In the genomic region with DNA sequence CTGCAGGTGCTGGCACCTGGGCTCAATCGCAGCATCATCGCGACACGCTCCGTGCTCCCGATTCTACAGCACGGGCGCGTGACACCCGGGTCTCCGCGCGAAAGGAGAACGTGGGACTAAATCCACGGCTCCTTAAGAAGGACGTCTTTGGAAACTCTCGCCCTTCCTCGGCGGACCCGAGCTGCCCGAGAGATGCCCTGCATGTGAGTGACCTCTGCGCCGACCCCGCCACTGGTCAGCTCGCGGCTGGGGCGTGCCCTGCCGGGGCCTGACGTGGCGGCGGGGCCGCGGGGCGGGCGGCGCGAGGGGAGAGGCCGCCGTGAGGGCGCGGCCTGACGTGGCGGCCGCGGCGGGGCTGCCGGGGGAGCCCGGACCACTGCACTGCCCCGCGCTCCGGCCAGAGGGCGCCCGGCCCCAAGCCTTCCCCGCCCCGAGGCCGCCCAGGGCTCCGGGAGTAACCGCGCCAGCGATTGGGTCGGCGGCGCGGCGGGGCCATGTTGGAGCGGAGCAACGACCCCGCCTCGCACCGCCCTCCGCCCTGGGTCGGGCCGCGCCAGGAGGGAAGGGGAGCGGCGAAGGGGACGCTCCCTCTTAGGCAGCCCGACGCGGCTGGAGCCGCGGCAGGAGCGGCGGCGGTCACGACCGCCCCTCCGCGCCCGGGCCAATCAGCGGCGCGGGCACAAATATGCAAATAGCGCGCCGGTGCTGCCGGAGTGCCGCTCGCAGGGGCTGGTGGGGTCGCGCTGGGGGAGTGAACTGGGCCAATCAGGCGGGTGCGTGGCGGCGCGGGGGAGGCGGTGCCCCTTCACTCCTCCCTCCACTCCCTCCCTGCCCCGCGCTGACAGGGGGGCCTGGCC, we compare ENCODE assay signal across 8 cellular contexts.
A peak's percentile ranks its signal among the peaks of the same experiment; 100 is the strongest.
DNase-seq lines count a peak whose midpoint lies in the region; ATAC-seq and TF ChIP-seq lines count a peak whose summit lies in the region.

No MANE protein-coding gene starts in this region.

- H3K36me3 ChIP-seq in BLaER1 treated with 17β-estradiol and CSF1 and Interleukin-3, amounts not matched to agents 10 nM and 100 nM, result no peaks in the 10 kb centered on the region; a peak in 1 of 22 replicates
- H3K36me3 ChIP-seq in colonic mucosa, result no peaks in the 10 kb centered on the region

- TF ChIP-seq CTCF in colonic mucosa (IDR thresholded peaks at IDR 0.05), result peak; percentile 30

- no peaks in the 10 kb centered on the region for H3K9me3 ChIP-seq in BLaER1 treated with 17β-estradiol and CSF1 and Interleukin-3, amounts not matched to agents 10 nM and 100 nM (replicated peaks in 1 of 11)
- H3K9me3 ChIP-seq in colonic mucosa, result no peaks in the 10 kb centered on the region

- DNase-seq in NCI-H524 (lab: John Stamatoyannopoulos, UW) (peak; percentile 95 to 96), colonic mucosa (peak; percentile 96), left lobe of liver (ENCODE audit: low spot score) (peak; percentile 98)
- DNase-seq in activated CD4-positive, alpha-beta T cell treated with anti-CD3 and anti-CD28 coated beads for 48 hours, result peak; percentile 92
- DNase-seq in stimulated activated CD4-positive, alpha-beta T cell treated with anti-CD3 and anti-CD28 coated beads, Interleukin-2, amount 100 ng/mL, for 24 hours, result peak; percentile 92

- H3K4me3 ChIP-seq in BLaER1 treated with 17β-estradiol and CSF1 and Interleukin-3, amounts not matched to agents 10 nM and 100 nM, result peak overlapping the region; percentile 74 to 90 (median 82)
- peak overlapping the region; percentile 61 for H3K4me3 ChIP-seq in colonic mucosa

- peaks cover 0 to 32% (median 17%) of the 10 kb centered on the region in 11 experiments; a peak in 15 of 22 replicates for H4K20me1 ChIP-seq in BLaER1 treated with 17β-estradiol and CSF1 and Interleukin-3, amounts not matched to agents 10 nM and 100 nM

- intact Hi-C loops in colonic mucosa (cut with DNase I), result loop anchor here (2.0 kb wide), 1 partner anchor 76 kb away; a partner anchor contains a TSS

- H3K4me2 ChIP-seq in BLaER1 treated with 17β-estradiol and CSF1 and Interleukin-3, amounts not matched to agents 10 nM and 100 nM, result peak overlapping the region; percentile 85 to 99 (median 95)

- H3K4me1 ChIP-seq in BLaER1 treated with 17β-estradiol and CSF1 and Interleukin-3, amounts not matched to agents 10 nM and 100 nM, result peaks cover 12 to 34% (median 30%) of the 10 kb centered on the region in 10 experiments
- H3K4me1 ChIP-seq in colonic mucosa, result peaks cover 9% of the 10 kb centered on the region

- peak; percentile 91 for ATAC-seq in GM19324 (IDR thresholded peaks at IDR 0.05; ENCODE audit: low FRiP score, unreplicated experiment)
- peak; percentile 83 for ATAC-seq in HG03460 (IDR thresholded peaks at IDR 0.05; ENCODE audit: unreplicated experiment)
- ATAC-seq in left lobe of liver, result peak; percentile 84

- peak overlapping the region; percentile 80 to 93 (median 90) for H3K27ac ChIP-seq in BLaER1 treated with 17β-estradiol and CSF1 and Interleukin-3, amounts not matched to agents 10 nM and 100 nM
- H3K27ac ChIP-seq in colonic mucosa, result peak overlapping the region; percentile 92

- peak overlapping the region; percentile 80 to 94 (median 89) for H3K9ac ChIP-seq in BLaER1 treated with 17β-estradiol and CSF1 and Interleukin-3, amounts not matched to agents 10 nM and 100 nM
- H3K9ac ChIP-seq in colonic mucosa (ENCODE audit: low read depth in 2 of 2, low read length in 2 of 2), result peak overlapping the region; percentile 86 to 98

- no peaks in the 10 kb centered on the region for H3K27me3 ChIP-seq in BLaER1 treated with 17β-estradiol and CSF1 and Interleukin-3, amounts not matched to agents 10 nM and 100 nM
- no peaks in the 10 kb centered on the region for H3K27me3 ChIP-seq in colonic mucosa

Comparison
In these comparisons a context has a peak if more than half of its experiments do, and no peak if none do; other contexts are left out.
1. Peak in every context shown above with its lines: DNase-seq, ATAC-seq, H3K4me3 ChIP-seq and H3K27ac ChIP-seq.